ENCODE assay signal across 1 cellular context in the genomic region with DNA sequence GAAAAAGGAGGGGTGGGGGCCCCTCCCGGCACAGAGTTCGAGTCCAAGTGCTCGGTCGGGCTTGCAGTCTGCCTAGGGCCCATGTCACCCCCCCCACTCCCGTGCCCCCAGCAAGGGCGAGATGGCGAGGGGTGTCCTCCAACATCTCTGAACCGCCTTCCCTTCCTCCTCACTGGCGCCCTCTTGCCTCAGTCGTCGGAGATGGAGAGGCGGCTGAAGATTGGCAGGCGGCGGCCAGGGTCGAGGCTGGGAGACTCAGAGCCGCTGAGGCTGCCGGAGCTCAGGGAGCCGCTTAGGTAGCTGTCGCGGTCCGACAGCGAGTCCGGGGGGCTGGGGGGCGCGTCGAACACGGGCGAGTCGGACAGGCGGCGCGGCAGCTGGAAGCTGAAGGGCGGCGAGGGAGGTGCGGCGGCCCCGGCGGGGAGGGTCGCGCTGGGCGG.
TF ChIP-seq lines count a peak whose summit lies in the region.

No MANE protein-coding gene starts in this region.

TF ChIP-seq in WTC11, 78 proteins besides CTCF, POLR2A, EP300 and RAD21 (continued from another document):
- TF ChIP-seq, protein P1, sequence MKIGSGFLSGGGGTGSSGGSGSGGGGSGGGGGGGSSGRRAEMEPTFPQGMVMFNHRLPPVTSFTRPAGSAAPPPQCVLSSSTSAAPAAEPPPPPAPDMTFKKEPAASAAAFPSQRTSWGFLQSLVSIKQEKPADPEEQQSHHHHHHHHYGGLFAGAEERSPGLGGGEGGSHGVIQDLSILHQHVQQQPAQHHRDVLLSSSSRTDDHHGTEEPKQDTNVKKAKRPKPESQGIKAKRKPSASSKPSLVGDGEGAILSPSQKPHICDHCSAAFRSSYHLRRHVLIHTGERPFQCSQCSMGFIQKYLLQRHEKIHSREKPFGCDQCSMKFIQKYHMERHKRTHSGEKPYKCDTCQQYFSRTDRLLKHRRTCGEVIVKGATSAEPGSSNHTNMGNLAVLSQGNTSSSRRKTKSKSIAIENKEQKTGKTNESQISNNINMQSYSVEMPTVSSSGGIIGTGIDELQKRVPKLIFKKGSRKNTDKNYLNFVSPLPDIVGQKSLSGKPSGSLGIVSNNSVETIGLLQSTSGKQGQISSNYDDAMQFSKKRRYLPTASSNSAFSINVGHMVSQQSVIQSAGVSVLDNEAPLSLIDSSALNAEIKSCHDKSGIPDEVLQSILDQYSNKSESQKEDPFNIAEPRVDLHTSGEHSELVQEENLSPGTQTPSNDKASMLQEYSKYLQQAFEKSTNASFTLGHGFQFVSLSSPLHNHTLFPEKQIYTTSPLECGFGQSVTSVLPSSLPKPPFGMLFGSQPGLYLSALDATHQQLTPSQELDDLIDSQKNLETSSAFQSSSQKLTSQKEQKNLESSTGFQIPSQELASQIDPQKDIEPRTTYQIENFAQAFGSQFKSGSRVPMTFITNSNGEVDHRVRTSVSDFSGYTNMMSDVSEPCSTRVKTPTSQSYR (CRISPR knock-in tag; IDR thresholded peaks at IDR 0.05), result no peak
- TF ChIP-seq ATF1 (CRISPR knock-in tag; IDR thresholded peaks at IDR 0.05), result no peak
- TF ChIP-seq, protein P2, sequence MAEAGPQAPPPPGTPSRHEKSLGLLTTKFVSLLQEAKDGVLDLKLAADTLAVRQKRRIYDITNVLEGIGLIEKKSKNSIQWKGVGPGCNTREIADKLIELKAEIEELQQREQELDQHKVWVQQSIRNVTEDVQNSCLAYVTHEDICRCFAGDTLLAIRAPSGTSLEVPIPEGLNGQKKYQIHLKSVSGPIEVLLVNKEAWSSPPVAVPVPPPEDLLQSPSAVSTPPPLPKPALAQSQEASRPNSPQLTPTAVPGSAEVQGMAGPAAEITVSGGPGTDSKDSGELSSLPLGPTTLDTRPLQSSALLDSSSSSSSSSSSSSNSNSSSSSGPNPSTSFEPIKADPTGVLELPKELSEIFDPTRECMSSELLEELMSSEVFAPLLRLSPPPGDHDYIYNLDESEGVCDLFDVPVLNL (CRISPR knock-in tag; IDR thresholded peaks at IDR 0.05; ENCODE audit: borderline replicate concordance, low read depth), result no peak
- no peak for TF ChIP-seq RORB (CRISPR knock-in tag; IDR thresholded peaks at IDR 0.05)
- TF ChIP-seq TEAD1 (CRISPR knock-in tag; IDR thresholded peaks at IDR 0.05), result peak; percentile 27; the same call in 1 of the 2 replicates
- TF ChIP-seq, protein P3, sequence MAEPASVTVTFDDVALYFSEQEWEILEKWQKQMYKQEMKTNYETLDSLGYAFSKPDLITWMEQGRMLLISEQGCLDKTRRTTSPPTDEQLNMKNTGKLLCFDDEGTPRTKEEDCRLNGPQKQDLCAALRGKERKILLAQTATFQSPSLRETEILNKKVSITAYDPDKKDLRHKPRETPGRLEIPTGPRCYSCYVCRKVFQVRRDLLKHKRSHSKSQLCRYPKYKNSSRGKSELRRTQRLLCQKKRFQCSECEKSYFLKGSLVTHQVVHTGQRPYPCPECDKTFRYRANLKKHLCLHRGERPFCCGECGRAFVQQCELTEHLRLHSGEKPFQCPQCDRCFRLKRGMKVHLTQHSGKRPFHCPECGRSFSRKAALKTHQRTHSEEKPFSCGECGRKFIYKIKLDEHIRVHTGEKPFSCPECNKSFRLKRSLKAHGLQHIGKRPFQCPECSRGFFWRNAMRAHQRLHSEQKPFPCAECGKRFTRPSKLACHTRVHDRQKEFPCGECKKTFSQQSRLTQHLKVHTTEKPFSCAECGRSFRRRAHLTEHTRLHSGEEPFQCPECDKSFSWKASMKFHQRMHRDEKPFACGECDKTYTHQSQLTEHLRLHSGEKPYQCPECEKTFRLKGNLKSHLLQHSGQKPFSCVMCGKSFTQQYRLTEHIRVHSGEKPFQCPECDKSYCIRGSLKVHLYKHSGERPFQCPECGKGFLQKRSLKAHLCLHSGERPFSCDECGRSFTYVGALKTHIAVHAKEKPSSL (CRISPR knock-in tag; conservative IDR thresholded peaks at IDR 0.05), result no peak
- TF ChIP-seq ZBTB21 (CRISPR knock-in tag; IDR thresholded peaks at IDR 0.05; ENCODE audit: borderline replicate concordance), result no peak; the same call in 1 of the 2 replicates
- no peak for TF ChIP-seq RELA (CRISPR knock-in tag; IDR thresholded peaks at IDR 0.05; ENCODE audit: borderline replicate concordance)
- TF ChIP-seq JAZF1 (CRISPR knock-in tag; IDR thresholded peaks at IDR 0.05), result no peak
- TF ChIP-seq ETV6 (CRISPR knock-in tag; IDR thresholded peaks at IDR 0.05), result peak; percentile 56; the same call in 1 of the 2 replicates
- 0 out of 2 replicates have a peak, but pooled peaks have one; percentile 33 for TF ChIP-seq CREM (CRISPR knock-in tag; IDR thresholded peaks at IDR 0.05)
- TF ChIP-seq, protein P4, sequence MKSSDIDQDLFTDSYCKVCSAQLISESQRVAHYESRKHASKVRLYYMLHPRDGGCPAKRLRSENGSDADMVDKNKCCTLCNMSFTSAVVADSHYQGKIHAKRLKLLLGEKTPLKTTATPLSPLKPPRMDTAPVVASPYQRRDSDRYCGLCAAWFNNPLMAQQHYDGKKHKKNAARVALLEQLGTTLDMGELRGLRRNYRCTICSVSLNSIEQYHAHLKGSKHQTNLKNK (CRISPR knock-in tag; IDR thresholded peaks at IDR 0.05), result no peak
- no peak for TF ChIP-seq SP1 (CRISPR knock-in tag; conservative IDR thresholded peaks at IDR 0.05)
- TF ChIP-seq GTF2I (CRISPR knock-in tag; conservative IDR thresholded peaks at IDR 0.05), result no peak
- no peak for TF ChIP-seq ZNF121 (CRISPR knock-in tag; IDR thresholded peaks at IDR 0.05)
- no peak; the same call in 1 of the 2 replicates for TF ChIP-seq KAT7 (CRISPR knock-in tag; IDR thresholded peaks at IDR 0.05; ENCODE audit: borderline replicate concordance)
- no peak for TF ChIP-seq ZNF317 (CRISPR knock-in tag; IDR thresholded peaks at IDR 0.05; ENCODE audit: borderline replicate concordance, low read depth)
- TF ChIP-seq TCF7 (CRISPR knock-in tag; IDR thresholded peaks at IDR 0.05; ENCODE audit: low read depth), result no peak
- TF ChIP-seq, protein P5, sequence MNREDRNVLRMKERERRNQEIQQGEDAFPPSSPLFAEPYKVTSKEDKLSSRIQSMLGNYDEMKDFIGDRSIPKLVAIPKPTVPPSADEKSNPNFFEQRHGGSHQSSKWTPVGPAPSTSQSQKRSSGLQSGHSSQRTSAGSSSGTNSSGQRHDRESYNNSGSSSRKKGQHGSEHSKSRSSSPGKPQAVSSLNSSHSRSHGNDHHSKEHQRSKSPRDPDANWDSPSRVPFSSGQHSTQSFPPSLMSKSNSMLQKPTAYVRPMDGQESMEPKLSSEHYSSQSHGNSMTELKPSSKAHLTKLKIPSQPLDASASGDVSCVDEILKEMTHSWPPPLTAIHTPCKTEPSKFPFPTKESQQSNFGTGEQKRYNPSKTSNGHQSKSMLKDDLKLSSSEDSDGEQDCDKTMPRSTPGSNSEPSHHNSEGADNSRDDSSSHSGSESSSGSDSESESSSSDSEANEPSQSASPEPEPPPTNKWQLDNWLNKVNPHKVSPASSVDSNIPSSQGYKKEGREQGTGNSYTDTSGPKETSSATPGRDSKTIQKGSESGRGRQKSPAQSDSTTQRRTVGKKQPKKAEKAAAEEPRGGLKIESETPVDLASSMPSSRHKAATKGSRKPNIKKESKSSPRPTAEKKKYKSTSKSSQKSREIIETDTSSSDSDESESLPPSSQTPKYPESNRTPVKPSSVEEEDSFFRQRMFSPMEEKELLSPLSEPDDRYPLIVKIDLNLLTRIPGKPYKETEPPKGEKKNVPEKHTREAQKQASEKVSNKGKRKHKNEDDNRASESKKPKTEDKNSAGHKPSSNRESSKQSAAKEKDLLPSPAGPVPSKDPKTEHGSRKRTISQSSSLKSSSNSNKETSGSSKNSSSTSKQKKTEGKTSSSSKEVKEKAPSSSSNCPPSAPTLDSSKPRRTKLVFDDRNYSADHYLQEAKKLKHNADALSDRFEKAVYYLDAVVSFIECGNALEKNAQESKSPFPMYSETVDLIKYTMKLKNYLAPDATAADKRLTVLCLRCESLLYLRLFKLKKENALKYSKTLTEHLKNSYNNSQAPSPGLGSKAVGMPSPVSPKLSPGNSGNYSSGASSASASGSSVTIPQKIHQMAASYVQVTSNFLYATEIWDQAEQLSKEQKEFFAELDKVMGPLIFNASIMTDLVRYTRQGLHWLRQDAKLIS (CRISPR knock-in tag; IDR thresholded peaks at IDR 0.05; ENCODE audit: borderline replicate concordance), result no peak
- peak; percentile 34; the same call in 1 of the 2 replicates for TF ChIP-seq GABPB1 (CRISPR knock-in tag; IDR thresholded peaks at IDR 0.05)
- TF ChIP-seq, protein P6, sequence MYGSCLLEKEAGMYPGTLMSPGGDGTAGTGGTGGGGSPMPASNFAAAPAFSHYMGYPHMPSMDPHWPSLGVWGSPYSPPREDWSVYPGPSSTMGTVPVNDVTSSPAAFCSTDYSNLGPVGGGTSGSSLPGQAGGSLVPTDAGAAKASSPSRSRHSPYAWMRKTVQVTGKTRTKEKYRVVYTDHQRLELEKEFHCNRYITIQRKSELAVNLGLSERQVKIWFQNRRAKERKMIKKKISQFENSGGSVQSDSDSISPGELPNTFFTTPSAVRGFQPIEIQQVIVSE (CRISPR knock-in tag; IDR thresholded peaks at IDR 0.05; ENCODE audit: borderline replicate concordance), result no peak
- TF ChIP-seq, protein P7, sequence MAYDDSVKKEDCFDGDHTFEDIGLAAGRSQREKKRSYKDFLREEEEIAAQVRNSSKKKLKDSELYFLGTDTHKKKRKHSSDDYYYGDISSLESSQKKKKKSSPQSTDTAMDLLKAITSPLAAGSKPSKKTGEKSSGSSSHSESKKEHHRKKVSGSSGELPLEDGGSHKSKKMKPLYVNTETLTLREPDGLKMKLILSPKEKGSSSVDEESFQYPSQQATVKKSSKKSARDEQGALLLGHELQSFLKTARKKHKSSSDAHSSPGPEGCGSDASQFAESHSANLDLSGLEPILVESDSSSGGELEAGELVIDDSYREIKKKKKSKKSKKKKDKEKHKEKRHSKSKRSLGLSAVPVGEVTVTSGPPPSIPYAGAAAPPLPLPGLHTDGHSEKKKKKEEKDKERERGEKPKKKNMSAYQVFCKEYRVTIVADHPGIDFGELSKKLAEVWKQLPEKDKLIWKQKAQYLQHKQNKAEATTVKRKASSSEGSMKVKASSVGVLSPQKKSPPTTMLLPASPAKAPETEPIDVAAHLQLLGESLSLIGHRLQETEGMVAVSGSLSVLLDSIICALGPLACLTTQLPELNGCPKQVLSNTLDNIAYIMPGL (CRISPR knock-in tag; IDR thresholded peaks at IDR 0.05), result peak; percentile 78
- TF ChIP-seq TP53 (CRISPR knock-in tag; IDR thresholded peaks at IDR 0.05), result peak; percentile 55; the same call in 1 of the 2 replicates
- no peak for TF ChIP-seq NR3C1 (CRISPR knock-in tag; conservative IDR thresholded peaks at IDR 0.05; ENCODE audit: low read depth)
